In the genomic region with DNA sequence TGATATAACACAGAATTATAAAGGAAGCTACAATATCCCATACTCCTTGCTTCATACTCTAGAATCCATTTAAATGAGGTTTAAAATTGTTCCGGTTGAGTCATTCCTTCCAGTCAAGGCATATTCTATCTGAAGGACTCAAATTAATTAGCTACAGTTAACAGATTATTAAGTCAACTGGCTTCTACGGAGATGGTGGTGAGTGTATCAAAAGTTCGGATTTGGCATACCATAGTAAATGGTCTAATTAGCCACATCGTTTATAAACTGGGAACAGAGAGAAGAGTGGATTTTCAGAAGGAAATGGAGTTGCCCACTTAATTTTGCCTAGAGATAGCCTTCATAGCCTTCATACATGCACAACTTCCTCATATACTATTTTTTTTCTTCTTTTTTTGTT, we compare ENCODE assay signal across 25 cellular contexts.
"Had no signal": no experiment of that assay in that cellular context is flagged by ENCODE, and none has a peak within 500 bp of the region (broad histone marks: within the 10 kb centered on the region; RNA-seq: fewer than 3 reads in every experiment).

No MANE protein-coding gene starts in this region.

- H3K4me1 ChIP-seq: pancreas, prostate gland, right lobe of liver, sigmoid colon, stomach, thyroid gland, tibial nerve, upper lobe of left lung, vagina had no signal

- DNase-seq: nephron progenitor cell; nucleus accumbens; pancreas; retina; right cardiac atrium; right lobe of liver; sigmoid colon; small intestine; stimulated activated CD4-positive, alpha-beta T cell treated with anti-CD3 and anti-CD28 coated beads, Interleukin-15, amount 100 ng/mL, for 24 hours; stimulated activated CD4-positive, alpha-beta T cell treated with anti-CD3 and anti-CD28 coated beads, Interleukin-2, amount 100 ng/mL, for 24 hours; stimulated activated CD4-positive, alpha-beta T cell treated with anti-CD3 and anti-CD28 coated beads, Interleukin-2, amount 100 ng/mL, for 48 hours; stimulated activated CD4-positive, alpha-beta T cell treated with anti-CD3 and anti-CD28 coated beads, Interleukin-4, amount 100 ng/mL, for 24 hours; stimulated activated naive B cell treated with anti-CD40 and anti-IgM and Interleukin-4, amounts not matched to agents 10 μg/mL and 1 μg/mL and 100 μg/mL, for 72 hours; stimulated activated naive CD4-positive, alpha-beta T cell treated with Interleukin-2 at 50 U/mL for 16 hours; stomach; thyroid gland; trophoblast cell; upper lobe of left lung had no signal

- H3K27me3 ChIP-seq: neutrophil, pancreas, right lobe of liver, sigmoid colon, stomach, thyroid gland, tibial nerve, upper lobe of left lung, vagina had no signal

- H3K9me3 ChIP-seq: neutrophil, pancreas, prostate gland, right lobe of liver, sigmoid colon, stomach, thoracic aorta, thyroid gland, tibial nerve, upper lobe of left lung, vagina had no signal

- H3K27ac ChIP-seq: neutrophil, pancreas, prostate gland, right lobe of liver, sigmoid colon, stomach, thoracic aorta, thyroid gland, tibial nerve, upper lobe of left lung, vagina had no signal

- ATAC-seq: natural killer cell treated with Interleukin-12 subunit alpha and Interleukin-12 subunit beta and Interleukin-15 and Interleukin-18, amount 100 ng/mL, for 72 hours; pancreas; right cardiac atrium; right lobe of liver; stimulated activated effector memory CD8-positive, alpha-beta T cell treated with anti-CD3 and anti-CD28 coated beads, Interleukin-12 subunit alpha, Interleukin-12 subunit beta, amount 100 ng/mL, for 72 hours; stimulated activated naive B cell treated with anti-CD40 and anti-IgM and Interleukin-4, amounts not matched to agents 10 μg/mL and 1 μg/mL and 100 μg/mL, for 72 hours had no signal

- H3K36me3 ChIP-seq: neutrophil, pancreas, prostate gland, right lobe of liver, sigmoid colon, stomach, thoracic aorta, thyroid gland, tibial nerve, upper lobe of left lung, vagina had no signal

- H3K4me3 ChIP-seq: pancreas, prostate gland, right lobe of liver, sigmoid colon, stomach, thoracic aorta, thyroid gland, tibial nerve, upper lobe of left lung, vagina had no signal
